Comparison of ENCODE assay signal across 10 cellular contexts in genomic region chr7:130880668-130881067, GRCh38.
DNase-seq lines count a peak whose midpoint lies in the region; ATAC-seq and TF ChIP-seq lines count a peak whose summit lies in the region.
"Had no signal": no experiment of that assay in that cellular context is flagged by ENCODE, and none has a peak within 500 bp of the region (broad histone marks: within the 10 kb centered on the region; RNA-seq: fewer than 3 reads in every experiment).

No MANE protein-coding gene starts in this region.

- intact Hi-C loops in activated CD4-positive, alpha-beta memory T cell treated with anti-CD3 and anti-CD28 coated beads for 36 hours (cut with micrococcal nuclease), result no loop called here
- intact Hi-C loops in heart right ventricle (cut with DNase I), result no loop called here

- WGBS in heart right ventricle, 2 donors, result 83 to 86% methylated on average over 5 of the region's 5 CpGs

- peaks cover 84% of the 10 kb centered on the region for H3K36me3 Mint-ChIP-seq in activated CD4-positive, alpha-beta memory T cell treated with anti-CD3 and anti-CD28 coated beads for 36 hours
- peaks cover 74% of the 10 kb centered on the region for H3K36me3 Mint-ChIP-seq in activated CD4-positive, alpha-beta memory T cell treated with anti-CD3 and anti-CD28 coated beads, Interleukin-2, amount 10 ng/mL, durations not matched to agents 7 days and 5 days (ENCODE audit: low read depth)
- H3K36me3 Mint-ChIP-seq in stimulated activated naive B cell treated with anti-CD40 and anti-IgM and Interleukin-4, amounts not matched to agents 10 μg/mL and 1 μg/mL and 100 μg/mL, for 72 hours, result peaks cover 27 to 65% of the 10 kb centered on the region in 2 donors

- H3K4me1 ChIP-seq in heart right ventricle, result peaks cover 13 to 49% (median 32%) of the 10 kb centered on the region in 9 donors

- H3K4me3 ChIP-seq in SK-N-MC (no peak overlapping the region), heart right ventricle (no peak overlapping the region), MG63 (no peak overlapping the region)

- peak in 2 of 8 donors; percentile 8 to 13 for ATAC-seq in heart right ventricle
- no peak for ATAC-seq in stimulated activated naive B cell treated with anti-CD40 and anti-IgM and Interleukin-4, amounts not matched to agents 10 μg/mL and 1 μg/mL and 100 μg/mL, for 72 hours (replicated peaks)
- ATAC-seq in HG02588 (IDR thresholded peaks at IDR 0.05; ENCODE audit: unreplicated experiment), result no peak
- ATAC-seq in GM18858 (IDR thresholded peaks at IDR 0.05; ENCODE audit: unreplicated experiment), result no peak

- POLR2A ChIA-PET in activated CD4-positive, alpha-beta memory T cell treated with anti-CD3 and anti-CD28 coated beads for 36 hours (lab: Charles Lee), result interaction anchor here (0.6 kb wide), 1 partner anchor 119 kb away, joined by 3 read pairs; no protein-coding TSS in a partner anchor
- POLR2A ChIA-PET in activated CD4-positive, alpha-beta memory T cell treated with anti-CD3 and anti-CD28 coated beads, Interleukin-2, amount 10 ng/mL, durations not matched to agents 7 days and 5 days (lab: Charles Lee), result interaction anchor here (1.0 to 2.1 kb wide), 2 partner anchors 8 to 10 kb away, joined by 4 to 6 read pairs; no protein-coding TSS in a partner anchor

- H3K36me3 ChIP-seq in SK-N-MC (ENCODE audit: insufficient read depth, low read length), result peaks cover 92% of the 10 kb centered on the region
- H3K36me3 ChIP-seq in heart right ventricle, result peaks cover 0 to 99% (median 37%) of the 10 kb centered on the region in 9 donors
- peaks cover 88% of the 10 kb centered on the region for H3K36me3 ChIP-seq in MG63

- H3K4me1 Mint-ChIP-seq in activated CD4-positive, alpha-beta memory T cell treated with anti-CD3 and anti-CD28 coated beads for 36 hours (ENCODE audit: low read depth), result peaks cover 64% of the 10 kb centered on the region
- peaks cover 50% of the 10 kb centered on the region for H3K4me1 Mint-ChIP-seq in activated CD4-positive, alpha-beta memory T cell treated with anti-CD3 and anti-CD28 coated beads, Interleukin-2, amount 10 ng/mL, durations not matched to agents 7 days and 5 days
- H3K4me1 Mint-ChIP-seq in stimulated activated naive B cell treated with anti-CD40 and anti-IgM and Interleukin-4, amounts not matched to agents 10 μg/mL and 1 μg/mL and 100 μg/mL, for 72 hours, result peaks cover 7 to 15% of the 10 kb centered on the region in 2 donors

- DNase-seq in activated CD4-positive, alpha-beta memory T cell treated with anti-CD3 and anti-CD28 coated beads for 36 hours, result no peak
- DNase-seq in activated CD4-positive, alpha-beta memory T cell treated with anti-CD3 and anti-CD28 coated beads, Interleukin-2, amount 10 ng/mL, durations not matched to agents 7 days and 5 days, result no peak
- no peak for DNase-seq in SK-N-MC (ENCODE audit: low read depth, low spot score)
- no peak for DNase-seq in heart right ventricle
- no peak for DNase-seq in stimulated activated naive B cell treated with anti-CD40 and anti-IgM and Interleukin-4, amounts not matched to agents 10 μg/mL and 1 μg/mL and 100 μg/mL, for 72 hours
- DNase-seq in MG63, result no peak
- DNase-seq: NCI-H1930, OCI-M1 had no signal

- H3K9me3 ChIP-seq in SK-N-MC (ENCODE audit: low read depth, low read length) (no peaks in the 10 kb centered on the region), heart right ventricle (no peaks in the 10 kb centered on the region), MG63 (no peaks in the 10 kb centered on the region)

- no peaks in the 10 kb centered on the region for H3K9me3 Mint-ChIP-seq in activated CD4-positive, alpha-beta memory T cell treated with anti-CD3 and anti-CD28 coated beads for 36 hours
- H3K9me3 Mint-ChIP-seq in activated CD4-positive, alpha-beta memory T cell treated with anti-CD3 and anti-CD28 coated beads, Interleukin-2, amount 10 ng/mL, durations not matched to agents 7 days and 5 days, result no peaks in the 10 kb centered on the region
- H3K9me3 Mint-ChIP-seq in stimulated activated naive B cell treated with anti-CD40 and anti-IgM and Interleukin-4, amounts not matched to agents 10 μg/mL and 1 μg/mL and 100 μg/mL, for 72 hours, result no peaks in the 10 kb centered on the region

- H3K27me3 Mint-ChIP-seq in activated CD4-positive, alpha-beta memory T cell treated with anti-CD3 and anti-CD28 coated beads for 36 hours, result peaks cover 2% of the 10 kb centered on the region
- no peaks in the 10 kb centered on the region for H3K27me3 Mint-ChIP-seq in activated CD4-positive, alpha-beta memory T cell treated with anti-CD3 and anti-CD28 coated beads, Interleukin-2, amount 10 ng/mL, durations not matched to agents 7 days and 5 days
- H3K27me3 Mint-ChIP-seq in stimulated activated naive B cell treated with anti-CD40 and anti-IgM and Interleukin-4, amounts not matched to agents 10 μg/mL and 1 μg/mL and 100 μg/mL, for 72 hours, result no peaks in the 10 kb centered on the region

- peak overlapping the region; percentile 59 for H3K27ac Mint-ChIP-seq in activated CD4-positive, alpha-beta memory T cell treated with anti-CD3 and anti-CD28 coated beads for 36 hours
- no peak overlapping the region for H3K27ac Mint-ChIP-seq in activated CD4-positive, alpha-beta memory T cell treated with anti-CD3 and anti-CD28 coated beads, Interleukin-2, amount 10 ng/mL, durations not matched to agents 7 days and 5 days
- H3K27ac Mint-ChIP-seq in stimulated activated naive B cell treated with anti-CD40 and anti-IgM and Interleukin-4, amounts not matched to agents 10 μg/mL and 1 μg/mL and 100 μg/mL, for 72 hours, result peak overlapping the region; percentile 37

- H3K4me3 Mint-ChIP-seq in activated CD4-positive, alpha-beta memory T cell treated with anti-CD3 and anti-CD28 coated beads for 36 hours, result no peak overlapping the region
- no peak overlapping the region for H3K4me3 Mint-ChIP-seq in activated CD4-positive, alpha-beta memory T cell treated with anti-CD3 and anti-CD28 coated beads, Interleukin-2, amount 10 ng/mL, durations not matched to agents 7 days and 5 days
- no peak overlapping the region for H3K4me3 Mint-ChIP-seq in stimulated activated naive B cell treated with anti-CD40 and anti-IgM and Interleukin-4, amounts not matched to agents 10 μg/mL and 1 μg/mL and 100 μg/mL, for 72 hours

- CTCF ChIA-PET in activated CD4-positive, alpha-beta memory T cell treated with anti-CD3 and anti-CD28 coated beads for 36 hours (lab: Charles Lee), result interaction anchor here (3.1 kb wide), 1 partner anchor 16 kb away, joined by 8 read pairs; no protein-coding TSS in a partner anchor
- CTCF ChIA-PET in activated CD4-positive, alpha-beta memory T cell treated with anti-CD3 and anti-CD28 coated beads, Interleukin-2, amount 10 ng/mL, durations not matched to agents 7 days and 5 days (lab: Charles Lee), result interaction anchor here (0.7 kb wide), 1 partner anchor 112 kb away, joined by 4 read pairs; no protein-coding TSS in a partner anchor

- H3K27ac ChIP-seq in SK-N-MC (peak overlapping the region; percentile 49), heart right ventricle (peak overlapping the region in 7 of 10 donors; percentile 15 to 66 (median 43))

- H3K9ac ChIP-seq in SK-N-MC (ENCODE audit: insufficient read length), result no peak overlapping the region

- H3K27me3 ChIP-seq in heart right ventricle (no peaks in the 10 kb centered on the region), MG63 (no peaks in the 10 kb centered on the region)

- no peak for TF ChIP-seq CTCF in heart right ventricle (IDR thresholded peaks at IDR 0.05)
